18 cellular contexts compared by ENCODE assay signal in the genomic region with DNA sequence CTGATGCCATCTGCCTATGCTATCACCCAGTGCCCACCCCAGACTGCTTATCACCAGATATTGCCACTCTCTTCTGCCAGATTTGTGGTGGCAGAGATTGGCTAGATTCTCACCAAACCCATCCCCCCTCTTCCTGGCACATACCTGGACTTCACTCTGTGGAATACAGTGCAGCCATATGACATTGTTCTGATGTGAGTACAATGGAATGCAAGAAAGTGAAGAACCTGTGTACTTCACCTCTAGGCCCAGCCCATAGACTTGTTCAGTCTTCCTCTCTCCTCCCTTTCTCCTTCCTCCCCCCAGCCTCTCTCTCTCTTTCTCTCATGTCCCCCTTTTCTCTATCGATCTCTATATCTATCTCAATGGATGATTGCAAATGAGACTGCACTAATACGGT. TPM values are rescaled to one million over a fixed set of nuclear protein-coding genes. Genes with fewer than 3 reads are reported as not detected.
DNase-seq lines count a peak whose midpoint lies in the region; ATAC-seq and TF ChIP-seq lines count a peak whose summit lies in the region.
"Had no signal": no experiment of that assay in that cellular context is flagged by ENCODE, and none has a peak within 500 bp of the region (broad histone marks: within the 10 kb centered on the region; RNA-seq: fewer than 3 reads in every experiment).

No MANE protein-coding gene starts in this region.

- no peak overlapping the region for H3K4me3 Mint-ChIP-seq in MCF 10A (ENCODE audit: unreplicated experiment)
- H3K4me3 Mint-ChIP-seq: CD14-positive monocyte; CD8-positive, alpha-beta T cell had no signal

- H3K27me3 ChIP-seq in mammary epithelial cell (ENCODE audit: insufficient read depth, low read length) (no peaks in the 10 kb centered on the region), lower lobe of right lung (ENCODE audit: low read depth) (no peaks in the 10 kb centered on the region)

- H3K27ac ChIP-seq in mammary epithelial cell (ENCODE audit: insufficient read depth, low read depth, low read length) (no peak overlapping the region), lower lobe of right lung (no peak overlapping the region)
- H3K27ac ChIP-seq: 22Rv1, HL-60 had no signal

- no peaks in the 10 kb centered on the region for H3K79me2 ChIP-seq in mammary epithelial cell (ENCODE audit: insufficient read depth, low read length)

- ATAC-seq in lower lobe of right lung (peak; percentile 64 to 78), HG03342 (IDR thresholded peaks at IDR 0.05; ENCODE audit: unreplicated experiment) (no peak)
- ATAC-seq: CD8-positive, alpha-beta T cell had no signal

- no peak overlapping the region for H3K9ac ChIP-seq in mammary epithelial cell (ENCODE audit: insufficient read depth, low read length)

- H3K4me1 ChIP-seq in mammary epithelial cell (ENCODE audit: insufficient read depth, low read length) (peaks cover 4% of the 10 kb centered on the region), lower lobe of right lung (no peaks in the 10 kb centered on the region)
- H3K4me1 ChIP-seq: HAP-1 had no signal

- BruUV-seq in mammary epithelial cell (replicated peaks; lab: Mats Ljungman, UMichigan) (no TSS peak), MCF 10A (replicated peaks; lab: Mats Ljungman, UMichigan) (no TSS peak)

- H3K9me3 ChIP-seq in mammary epithelial cell (replicated peaks; ENCODE audit: insufficient read depth, low read length) (no peaks in the 10 kb centered on the region), lower lobe of right lung (no peaks in the 10 kb centered on the region)
- H3K9me3 ChIP-seq: HAP-1 had no signal

- H2AFZ ChIP-seq in mammary epithelial cell (ENCODE audit: low read depth, low read length), result peak overlapping the region; percentile 21

- TF ChIP-seq CTCF in mammary epithelial cell (conservative IDR thresholded peaks at IDR 0.05 in 1 of 2, IDR thresholded peaks at IDR 0.05 in 1 of 2; ENCODE audit: extremely low read depth in 1 of 2, insufficient read depth in 1 of 2, low read depth in 1 of 2, low read length in 2 of 2), result no peak
- no peak for TF ChIP-seq CTCF in MCF 10A (IDR thresholded peaks at IDR 0.05; ENCODE audit: unreplicated experiment)
- TF ChIP-seq CTCF in epithelial cell of esophagus (IDR thresholded peaks at IDR 0.05; ENCODE audit: insufficient read depth, low read depth, low read length, missing control alignments), result no peak
- TF ChIP-seq CTCF in lower lobe of right lung (IDR thresholded peaks at IDR 0.05), result no peak
- TF ChIP-seq CTCF in GM13977 (IDR thresholded peaks at IDR 0.05; ENCODE audit: extremely low read depth, insufficient read depth, missing control alignments), result no peak

- no peaks in the 10 kb centered on the region for H3K4me1 Mint-ChIP-seq in MCF 10A (ENCODE audit: insufficient read depth, unreplicated experiment)
- H3K4me1 Mint-ChIP-seq: CD14-positive monocyte had no signal

- intact Hi-C loops in mammary epithelial cell (cut with micrococcal nuclease) (no loop called here), MCF 10A (cut with micrococcal nuclease) (no loop called here), lower lobe of right lung (cut with DNase I) (no loop called here)

- CTCF ChIA-PET in mammary epithelial cell (lab: Charles Lee; ENCODE audit: low non-redundant PET), result no interaction called here
- CTCF ChIA-PET in MCF 10A (lab: Yijun Ruan, JAX), result no interaction called here

- H3K27me3 Mint-ChIP-seq in MCF 10A (ENCODE audit: insufficient read depth, unreplicated experiment), result no peaks in the 10 kb centered on the region

- no peak overlapping the region for H3K27ac Mint-ChIP-seq in MCF 10A (ENCODE audit: low read depth, unreplicated experiment)
- H3K27ac Mint-ChIP-seq: CD14-positive monocyte; CD8-positive, alpha-beta T cell had no signal

- H4K20me1 ChIP-seq in mammary epithelial cell (ENCODE audit: insufficient read depth, low read length), result no peaks in the 10 kb centered on the region

- H3K36me3 ChIP-seq in mammary epithelial cell (ENCODE audit: insufficient read depth, low read length) (no peaks in the 10 kb centered on the region), lower lobe of right lung (no peaks in the 10 kb centered on the region)
- H3K36me3 ChIP-seq: HAP-1 had no signal

- H3K4me2 ChIP-seq in mammary epithelial cell (ENCODE audit: insufficient read depth, low read depth, low read length), result no peak overlapping the region

- WGBS in mammary epithelial cell (ENCODE audit: low coverage, missing lambda C conversion rate), result 79% methylated on average over 2 of the region's 2 CpGs

- DNase-seq in mammary epithelial cell (peak; percentile 64), MCF 10A (ENCODE audit: unreplicated experiment) (no peak), epithelial cell of esophagus (ENCODE audit: low read depth) (peak; percentile 2), lower lobe of right lung (no peak), GM13977 (ENCODE audit: low spot score) (no peak)
- no peak for DNase-seq in activated CD4-positive, alpha-beta T cell treated with anti-CD3 and anti-CD28 coated beads for 4 hours
- DNase-seq: CD8-positive, alpha-beta T cell; COR-L47; DMS153; DMS79 treated with DMSO at 0.1 percent for 48 hours; EL; GDM1 had no signal

- dilution Hi-C loops in mammary epithelial cell (cut with HindIII; ENCODE audit: low sequenced_read_pairs), result no loop called here

- H3K4me3 ChIP-seq in mammary epithelial cell (replicated peaks in 1 of 3; ENCODE audit: insufficient read depth in 1 of 3, low read depth in 2 of 3, low read length in 3 of 3) (no peak overlapping the region), epithelial cell of esophagus (ENCODE audit: low read length) (no peak overlapping the region), lower lobe of right lung (no peak overlapping the region)
- H3K4me3 ChIP-seq: HAP-1 had no signal

- in situ Hi-C loops in mammary epithelial cell (cut with MboI; ENCODE audit: low sequenced_read_pairs in 2 of 2), result no loop called here
- in situ Hi-C loops in GM13977 (cut with MboI; ENCODE audit: low pct_unique_long_range_greater_than_20kb, low sequenced_read_pairs, unreplicated experiment), result no loop called here

- POLR2A ChIA-PET in MCF 10A (lab: Yijun Ruan, JAX), result no interaction called here

- no peaks in the 10 kb centered on the region for H3K36me3 Mint-ChIP-seq in MCF 10A (ENCODE audit: insufficient read depth, unreplicated experiment)
- H3K36me3 Mint-ChIP-seq: CD14-positive monocyte; CD8-positive, alpha-beta T cell had no signal

- H3K9me3 Mint-ChIP-seq in MCF 10A (ENCODE audit: unreplicated experiment), result peaks cover 7% of the 10 kb centered on the region
- H3K9me3 Mint-ChIP-seq: CD14-positive monocyte; CD8-positive, alpha-beta T cell had no signal

RNA-seq across cellular contexts. Expression of gene NTRK3, which starts 46.9 kb away (rescaled TPM):
- not detected for total RNA-seq in mammary epithelial cell
- polyA plus RNA-seq in mammary epithelial cell, result not detected
- polyA minus RNA-seq in mammary epithelial cell, result not detected
- total RNA-seq in MCF 10A (2022), result not detected in 2 replicates
- total RNA-seq in lower lobe of right lung, result 3.5 TPM
- total RNA-seq: A673; CD8-positive, alpha-beta T cell had no signal
- polyA plus RNA-seq: CD14-positive monocyte had no signal

Comparison
In these comparisons a context has a peak if more than half of its experiments do, and no peak if none do; other contexts are left out.
1. DNase-seq: peak in mammary epithelial cell (single experiment) and epithelial cell of esophagus (single experiment); none in MCF 10A (single experiment), lower lobe of right lung (single experiment), activated CD4-positive, alpha-beta T cell treated with anti-CD3 and anti-CD28 coated beads for 4 hours (0 of 2) and GM13977 (single experiment).